In the genomic region with DNA sequence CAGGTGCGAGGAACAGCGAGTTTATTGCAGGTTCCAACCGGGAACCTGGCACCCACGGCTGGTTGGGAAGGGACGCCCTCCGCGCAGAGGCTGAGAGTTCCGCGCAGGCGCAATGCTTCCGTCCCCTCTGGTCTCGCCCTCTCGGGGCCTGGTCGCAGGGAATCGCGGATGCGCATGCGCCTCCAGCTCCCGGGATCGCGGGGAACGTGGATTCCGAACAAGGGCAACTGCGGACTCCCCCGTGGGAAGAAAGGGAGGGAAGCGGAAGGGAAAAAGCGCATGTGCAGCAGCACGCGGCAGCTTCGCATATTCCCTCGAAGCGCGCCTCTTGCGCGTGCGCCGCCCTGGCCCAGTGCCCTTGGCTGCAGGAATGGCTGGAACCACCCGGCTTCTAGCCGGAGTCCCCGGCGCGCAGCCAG, we compare ENCODE assay signal across 10 cellular contexts. TPM values are rescaled to one million over a fixed set of nuclear protein-coding genes. Genes with fewer than 3 reads are reported as not detected.
DNase-seq lines count a peak whose midpoint lies in the region; ATAC-seq and TF ChIP-seq lines count a peak whose summit lies in the region.
"Had no signal": no experiment of that assay in that cellular context is flagged by ENCODE, and none has a peak within 500 bp of the region (broad histone marks: within the 10 kb centered on the region; RNA-seq: fewer than 3 reads in every experiment).

No MANE protein-coding gene starts in this region.

- no peak overlapping the region for H3K27ac Mint-ChIP-seq in CD4-positive, alpha-beta T cell

- no peak for DNase-seq in CD4-positive, alpha-beta T cell
- peak; percentile 50 for DNase-seq in astrocyte of the spinal cord (ENCODE audit: low read depth, low spot score)
- DNase-seq in right atrium auricular region (ENCODE audit: low spot score): peak; percentile 79
- peak; percentile 47 for DNase-seq in putamen (ENCODE audit: low spot score)
- DNase-seq in KBM-7: no peak
- no peak for DNase-seq in NCI-H2029 treated with DMSO at 0.1 percent for 48 hours (lab: John Stamatoyannopoulos, UW)
- DNase-seq: DMS 273 treated with DMSO at 0.1 percent for 48 hours, KG1 had no signal

- no peaks in the 10 kb centered on the region for H3K27me3 ChIP-seq in CD4-positive, alpha-beta T cell (ENCODE audit: control insufficient read depth, insufficient read depth, low read length)
- H3K27me3 ChIP-seq in right atrium auricular region: no peaks in the 10 kb centered on the region

- H3K27me3 Mint-ChIP-seq in CD4-positive, alpha-beta T cell: no peaks in the 10 kb centered on the region

- peaks cover 0 to 38% of the 10 kb centered on the region in 2 donors for H3K4me1 ChIP-seq in right atrium auricular region

- no peaks in the 10 kb centered on the region for H3K36me3 ChIP-seq in right atrium auricular region

- H3K4me3 ChIP-seq in astrocyte of the spinal cord (ENCODE audit: low read depth, low read length): no peak overlapping the region
- H3K4me3 ChIP-seq in right atrium auricular region: peak overlapping the region in 1 of 2 donors; percentile 31

- POLR2A ChIA-PET in CD4-positive, alpha-beta T cell (lab: Charles Lee): interaction anchor here (1.0 to 2.6 kb wide), 2 partner anchors 109 to 387 kb away, joined by 3 to 14 read pairs; a partner anchor contains a TSS

- peaks cover 10% of the 10 kb centered on the region for H3K36me3 Mint-ChIP-seq in CD4-positive, alpha-beta T cell (ENCODE audit: low read depth)

- intact Hi-C loops in CD4-positive, alpha-beta T cell (cut with DNase I, micrococcal nuclease): no loop called here

- H3K9me3 Mint-ChIP-seq in CD4-positive, alpha-beta T cell: no peaks in the 10 kb centered on the region

- no peak for TF ChIP-seq CTCF in CD4-positive, alpha-beta T cell (IDR thresholded peaks at IDR 0.05)
- no peak for TF ChIP-seq CTCF in astrocyte of the spinal cord (IDR thresholded peaks at IDR 0.05; ENCODE audit: low read depth, low read length)
- no peak for TF ChIP-seq CTCF in right atrium auricular region (IDR thresholded peaks at IDR 0.05)

- CTCF ChIA-PET in CD4-positive, alpha-beta T cell (lab: Charles Lee): no interaction called here

- in situ Hi-C loops in astrocyte of the spinal cord (cut with HindIII; ENCODE audit: low sequenced_read_pairs): no loop called here
- in situ Hi-C loops in KBM-7 (cut with MboI; ENCODE audit: low pct_unique_long_range_greater_than_20kb, low sequenced_read_pairs): no loop called here

- H3K27ac ChIP-seq in CD4-positive, alpha-beta T cell (ENCODE audit: low read depth, low read length): no peak overlapping the region
- H3K27ac ChIP-seq in right atrium auricular region: no peak overlapping the region

- H3K4me1 Mint-ChIP-seq in CD4-positive, alpha-beta T cell (ENCODE audit: low read depth): peaks cover 24% of the 10 kb centered on the region

- no peak for ATAC-seq in CD4-positive, alpha-beta T cell (ENCODE audit: poor library complexity)
- no peak for ATAC-seq in GM18861 (IDR thresholded peaks at IDR 0.05; ENCODE audit: unreplicated experiment)
- ATAC-seq in GM19023 (IDR thresholded peaks at IDR 0.05; ENCODE audit: unreplicated experiment): no peak

- peak overlapping the region; percentile 66 for H3K4me3 Mint-ChIP-seq in CD4-positive, alpha-beta T cell

- H3K9me3 ChIP-seq in CD4-positive, alpha-beta T cell (ENCODE audit: control insufficient read depth, low read length): no peaks in the 10 kb centered on the region
- H3K9me3 ChIP-seq in right atrium auricular region: no peaks in the 10 kb centered on the region

RNA-seq across cellular contexts. Expression of a gene that starts 1.1 kb away (rescaled TPM):
- 1 to 10 TPM; 3.4 to 5.5 TPM for total RNA-seq in CD4-positive, alpha-beta T cell
- 1 to 10 TPM; 1.2 to 1.3 TPM for total RNA-seq in right atrium auricular region

RNA-seq across cellular contexts. Expression of a gene that starts 1.8 kb away (rescaled TPM):
- 100 to 1,000 TPM; 145 to 156 TPM for total RNA-seq in CD4-positive, alpha-beta T cell
- total RNA-seq in right atrium auricular region: 100 to 1,000 TPM in 1 of 2 donors, 10 to 100 TPM in 1; 59.3 to 198 TPM

RNA-seq across cellular contexts. Expression of a gene that starts 14.5 kb away (rescaled TPM):
- total RNA-seq in CD4-positive, alpha-beta T cell: 1 to 10 TPM; 3.7 to 4.4 TPM
- total RNA-seq in right atrium auricular region: 1 to 10 TPM in 1 of 2 donors, under 1 TPM in 1; 0.85 to 1.5 TPM

RNA-seq across cellular contexts. Expression of a gene that starts 23.8 kb away (rescaled TPM):
- 1 to 10 TPM; 1.1 to 1.7 TPM for total RNA-seq in CD4-positive, alpha-beta T cell
- under 1 TPM; 0.19 to 0.24 TPM for total RNA-seq in right atrium auricular region

Comparison
In these comparisons a context has a peak if more than half of its experiments do, and no peak if none do; other contexts are left out.
1. DNase-seq: peak in astrocyte of the spinal cord (single experiment), right atrium auricular region (single experiment) and putamen (single experiment); none in CD4-positive, alpha-beta T cell (0 of 10), KBM-7 (single experiment) and NCI-H2029 treated with DMSO at 0.1 percent for 48 hours (single experiment).